ENCODE assay signal across 10 cellular contexts in the genomic region with DNA sequence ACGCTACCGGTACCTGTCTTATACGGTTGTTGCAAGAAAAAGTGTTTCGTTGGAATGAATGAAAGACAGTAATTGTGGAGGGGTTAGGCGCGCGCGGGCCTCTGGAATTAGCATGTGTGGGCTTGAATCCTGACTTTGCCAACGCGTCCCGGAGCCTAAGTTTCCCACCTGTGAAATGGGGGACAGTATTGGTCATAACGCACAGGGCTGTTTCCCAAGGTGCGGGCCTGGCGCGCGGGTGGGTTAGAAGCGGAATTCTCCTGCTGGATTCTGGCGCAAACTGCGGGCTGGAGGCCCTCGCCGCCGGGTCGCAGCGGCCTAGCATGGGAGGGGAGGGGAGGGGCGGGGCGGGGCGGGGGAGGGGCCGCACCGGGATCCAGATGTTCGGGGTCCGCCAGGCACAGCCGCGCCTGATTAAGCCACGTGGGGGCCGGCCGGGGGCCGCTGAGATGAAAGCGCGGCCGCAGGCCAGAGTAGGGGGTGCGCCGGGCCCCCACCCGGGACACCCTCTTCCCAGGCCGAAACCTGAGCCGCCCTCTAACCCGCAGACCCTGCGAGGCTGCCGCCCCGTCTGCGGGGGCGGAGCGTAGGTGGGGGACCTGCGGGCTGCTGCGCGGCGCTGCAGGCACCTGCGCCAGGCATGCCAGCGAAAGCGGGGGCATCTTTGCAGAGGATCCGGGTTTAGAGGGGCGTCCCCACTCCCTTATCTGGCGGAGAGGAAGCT. TPM values are rescaled to one million over a fixed set of nuclear protein-coding genes. Genes with fewer than 3 reads are reported as not detected.
DNase-seq lines count a peak whose midpoint lies in the region; ATAC-seq and TF ChIP-seq lines count a peak whose summit lies in the region.
"Had no signal": no experiment of that assay in that cellular context is flagged by ENCODE, and none has a peak within 500 bp of the region (broad histone marks: within the 10 kb centered on the region; RNA-seq: fewer than 3 reads in every experiment).

No MANE protein-coding gene starts in this region.

- peaks cover 19% of the 10 kb centered on the region for H3K4me1 Mint-ChIP-seq in stimulated activated naive CD8-positive, alpha-beta T cell treated with anti-CD3 and anti-CD28 coated beads, Interleukin-15, Interleukin-2, amounts not matched to agents 100 ng/mL and 50 ng/mL, for 24 hours (ENCODE audit: low read depth)
- peaks cover 5 to 15% of the 10 kb centered on the region in 2 donors for H3K4me1 Mint-ChIP-seq in immature natural killer cell

- H3K79me2 ChIP-seq in SU-DHL-6 (ENCODE audit: insufficient read depth, low read length): no peaks in the 10 kb centered on the region

- peaks cover 5 to 30% of the 10 kb centered on the region in 2 donors for H3K4me1 ChIP-seq in gastrocnemius medialis

- no peaks in the 10 kb centered on the region for H3K36me3 Mint-ChIP-seq in stimulated activated naive CD8-positive, alpha-beta T cell treated with anti-CD3 and anti-CD28 coated beads, Interleukin-15, Interleukin-2, amounts not matched to agents 100 ng/mL and 50 ng/mL, for 24 hours (ENCODE audit: low read depth)
- H3K36me3 Mint-ChIP-seq in immature natural killer cell: no peaks in the 10 kb centered on the region

- no peak overlapping the region for H3K27ac ChIP-seq in SU-DHL-6 (ENCODE audit: low read depth, low read length)
- no peak overlapping the region for H3K27ac ChIP-seq in gastrocnemius medialis

- no peak for TF ChIP-seq CTCF in SU-DHL-6 (IDR thresholded peaks at IDR 0.05; ENCODE audit: insufficient read depth, low read length, poor library complexity, severe bottlenecking)
- TF ChIP-seq CTCF in gastrocnemius medialis (IDR thresholded peaks at IDR 0.05 in 4 of 5, conservative IDR thresholded peaks at IDR 0.05 in 1 of 5): no peak

- H2AFZ ChIP-seq in SU-DHL-6 (ENCODE audit: low read depth, low read length, severe bottlenecking): no peak overlapping the region

- no peaks in the 10 kb centered on the region for H4K20me1 ChIP-seq in SU-DHL-6 (ENCODE audit: low read depth, low read length)

- peaks cover 8% of the 10 kb centered on the region; the same call in 1 of the 2 replicates for H3K27me3 ChIP-seq in SU-DHL-6 (ENCODE audit: low read length)
- peaks cover 76 to 79% (median 77%) of the 10 kb centered on the region in 3 donors for H3K27me3 ChIP-seq in gastrocnemius medialis

- ATAC-seq in stimulated activated naive CD8-positive, alpha-beta T cell treated with anti-CD3 and anti-CD28 coated beads, Interleukin-15, Interleukin-2, amounts not matched to agents 100 U/mL and 50 U/mL, for 24 hours: no peak
- ATAC-seq in GM21423 (IDR thresholded peaks at IDR 0.05; ENCODE audit: unreplicated experiment) (no peak), gastrocnemius medialis (no peak)

- no peaks in the 10 kb centered on the region for H3K36me3 ChIP-seq in SU-DHL-6 (ENCODE audit: low read length)
- H3K36me3 ChIP-seq in gastrocnemius medialis: no peaks in the 10 kb centered on the region

- intact Hi-C loops in gastrocnemius medialis (cut with DNase I; ENCODE audit: low total_unique reads): no loop called here

- in situ Hi-C loops in gastrocnemius medialis (cut with MboI; ENCODE audit: low sequenced_read_pairs in 4 of 4): no loop called here

- H3K27me3 Mint-ChIP-seq in stimulated activated naive CD8-positive, alpha-beta T cell treated with anti-CD3 and anti-CD28 coated beads, Interleukin-15, Interleukin-2, amounts not matched to agents 100 ng/mL and 50 ng/mL, for 24 hours: peaks cover 72% of the 10 kb centered on the region
- peaks cover 17 to 41% (median 22%) of the 10 kb centered on the region in 3 donors for H3K27me3 Mint-ChIP-seq in immature natural killer cell (ENCODE audit: low read depth in 3 of 3)

- no peaks in the 10 kb centered on the region for H3K9me3 Mint-ChIP-seq in stimulated activated naive CD8-positive, alpha-beta T cell treated with anti-CD3 and anti-CD28 coated beads, Interleukin-15, Interleukin-2, amounts not matched to agents 100 ng/mL and 50 ng/mL, for 24 hours
- H3K9me3 Mint-ChIP-seq in immature natural killer cell: no peaks in the 10 kb centered on the region

- H3K4me2 ChIP-seq in SU-DHL-6 (ENCODE audit: low read depth, low read length, poor library complexity, severe bottlenecking): peak overlapping the region; percentile 41

- no peaks in the 10 kb centered on the region for H3F3A ChIP-seq in SU-DHL-6 (ENCODE audit: insufficient read depth)

- no peaks in the 10 kb centered on the region for H3K9me3 ChIP-seq in SU-DHL-6 (ENCODE audit: insufficient read depth, low read length)
- no peaks in the 10 kb centered on the region for H3K9me3 ChIP-seq in gastrocnemius medialis

- H3K4me3 ChIP-seq in SU-DHL-6 (ENCODE audit: insufficient read depth, low read length, poor library complexity, severe bottlenecking): no peak overlapping the region
- peak overlapping the region in 2 of 4 donors; percentile 7 to 25 for H3K4me3 ChIP-seq in gastrocnemius medialis

- H3K9me2 ChIP-seq in SU-DHL-6 (replicated peaks; ENCODE audit: insufficient read depth, low read length): no peaks in the 10 kb centered on the region

- no peak for TF ChIP-seq POLR2A in gastrocnemius medialis (IDR thresholded peaks at IDR 0.05)

- H3K4me3 Mint-ChIP-seq in stimulated activated naive CD8-positive, alpha-beta T cell treated with anti-CD3 and anti-CD28 coated beads, Interleukin-15, Interleukin-2, amounts not matched to agents 100 ng/mL and 50 ng/mL, for 24 hours: peak overlapping the region; percentile 54
- H3K4me3 Mint-ChIP-seq in immature natural killer cell: peak overlapping the region; percentile 25 to 73 (median 56)

- DNase-seq in stimulated activated naive CD8-positive, alpha-beta T cell treated with anti-CD3 and anti-CD28 coated beads, Interleukin-15, Interleukin-2, amounts not matched to agents 100 U/mL and 50 U/mL, for 24 hours: no peak
- DNase-seq in immature natural killer cell (no peak), NCI-H446 (lab: John Stamatoyannopoulos, UW) (no peak), gastrocnemius medialis (no peak), inferior parietal cortex (ENCODE audit: extremely low spot score) (no peak)
- DNase-seq: foreskin melanocyte, NCI-H2107 had no signal

- no peak overlapping the region for H3K9ac ChIP-seq in SU-DHL-6 (ENCODE audit: low read length)

- no peak overlapping the region for H3K27ac Mint-ChIP-seq in stimulated activated naive CD8-positive, alpha-beta T cell treated with anti-CD3 and anti-CD28 coated beads, Interleukin-15, Interleukin-2, amounts not matched to agents 100 ng/mL and 50 ng/mL, for 24 hours
- H3K27ac Mint-ChIP-seq in immature natural killer cell: no peak overlapping the region

RNA-seq across cellular contexts. Expression of gene TMEM59L, which starts 1.2 kb away (rescaled TPM):
- not detected for polyA plus RNA-seq in immature natural killer cell
- 1 to 10 TPM in 1 of 4 donors, under 1 TPM in 2, not detected in 1; 0.20 to 2.1 (median 0.36) TPM for total RNA-seq in gastrocnemius medialis

RNA-seq across cellular contexts. Expression of gene CRLF1, which starts 4.9 kb away (rescaled TPM):
- polyA plus RNA-seq in immature natural killer cell: 1 to 10 TPM in 1 of 3 donors, under 1 TPM in 1, not detected in 1; 0.89 to 1.2 TPM
- total RNA-seq in gastrocnemius medialis: 10 to 100 TPM; 14.9 to 61.6 (median 35.3) TPM

RNA-seq across cellular contexts. Expression of gene REX1BD, which starts 22.9 kb away (rescaled TPM):
- 100 to 1,000 TPM; 123 to 175 (median 146) TPM for polyA plus RNA-seq in immature natural killer cell
- 100 to 1,000 TPM; 163 to 337 (median 187) TPM for total RNA-seq in gastrocnemius medialis

RNA-seq across cellular contexts. Expression of gene KLHL26, which starts 25.3 kb away (rescaled TPM):
- polyA plus RNA-seq in immature natural killer cell: 1 to 10 TPM; 1.6 to 4.8 (median 4.5) TPM
- total RNA-seq in gastrocnemius medialis: 10 to 100 TPM in 1 of 4 donors, 1 to 10 TPM in 3; 5.2 to 12.0 (median 7.3) TPM

RNA-seq across cellular contexts. Expression of gene UBA52, which starts 39.8 kb away (rescaled TPM):
- 1,000 to 10,000 TPM in 1 of 3 donors, 100 to 1,000 TPM in 2; 613 to 1,093 (median 997) TPM for polyA plus RNA-seq in immature natural killer cell
- total RNA-seq in gastrocnemius medialis: 100 to 1,000 TPM; 512 to 719 (median 537) TPM
